ENCODE assay signal across 20 cellular contexts in genomic region chr11:66272600-66272999, GRCh38. TPM values are rescaled to one million over a fixed set of nuclear protein-coding genes. Genes with fewer than 3 reads are reported as not detected.
"Had no signal": no experiment of that assay in that cellular context is flagged by ENCODE, and none has a peak within 500 bp of the region (broad histone marks: within the 10 kb centered on the region; RNA-seq: fewer than 3 reads in every experiment).

No MANE protein-coding gene starts in this region.

- H3K4me3 Mint-ChIP-seq: activated CD4-positive, alpha-beta T cell treated with anti-CD3 and anti-CD28 coated beads, Interleukin-2, amount 10 ng/mL, durations not matched to agents 24 days and 14 days; activated T-cell treated with anti-CD3 and anti-CD28 coated beads, Interleukin-2, amount 50 U/mL, for 4 hours had no signal

- H3K9me3 ChIP-seq: left lung, tibial artery had no signal

- DNase-seq: activated CD4-positive, alpha-beta T cell treated with anti-CD3 and anti-CD28 coated beads, Interleukin-2, amount 10 ng/mL, durations not matched to agents 24 days and 14 days; activated CD4-positive, CD25-positive, alpha-beta regulatory T cell; activated naive CD4-positive, alpha-beta T cell treated with Interleukin-2 at 50 U/mL for 16 hours; activated T-cell treated with anti-CD3 and anti-CD28 coated beads, Interleukin-2, amount 50 U/mL, for 4 hours; amygdala; cortex of kidney; effector CD4-positive, alpha-beta T cell; foreskin fibroblast; hippocampal formation; kidney; left lung; mammary epithelial cell; nucleus accumbens; posterior cingulate gyrus; stimulated activated CD4-positive, alpha-beta T cell treated with anti-CD3 and anti-CD28 coated beads, Interleukin-15, amount 100 ng/mL, for 24 hours; stimulated activated CD4-positive, alpha-beta T cell treated with anti-CD3 and anti-CD28 coated beads, Interleukin-4, amount 100 ng/mL, for 1 hour; stimulated activated naive CD4-positive, alpha-beta T cell; tibial artery had no signal

- ATAC-seq: activated T-cell treated with anti-CD3 and anti-CD28 coated beads, Interleukin-2, amount 50 U/mL, for 4 hours; left lung had no signal

- H3K27me3 ChIP-seq: tibial artery had no signal

- H3K27ac ChIP-seq: left lung, tibial artery had no signal

- H3K9me3 Mint-ChIP-seq: activated CD4-positive, alpha-beta T cell treated with anti-CD3 and anti-CD28 coated beads, Interleukin-2, amount 10 ng/mL, durations not matched to agents 24 days and 14 days; activated T-cell treated with anti-CD3 and anti-CD28 coated beads, Interleukin-2, amount 50 U/mL, for 4 hours had no signal

- H3K27ac Mint-ChIP-seq: activated CD4-positive, alpha-beta T cell treated with anti-CD3 and anti-CD28 coated beads, Interleukin-2, amount 10 ng/mL, durations not matched to agents 24 days and 14 days had no signal

- H3K4me3 ChIP-seq: left lung, tibial artery had no signal

RNA-seq across cellular contexts. Expression of gene CNIH2, which starts 5.4 kb away (rescaled TPM):
- total RNA-seq: skeletal muscle tissue, subcutaneous adipose tissue had no signal

RNA-seq across cellular contexts. Expression of gene TMEM151A, which starts 19.1 kb away (rescaled TPM):
- total RNA-seq: activated CD4-positive, alpha-beta T cell treated with anti-CD3 and anti-CD28 coated beads, Interleukin-2, amount 10 ng/mL, durations not matched to agents 24 days and 14 days; skeletal muscle tissue; subcutaneous adipose tissue had no signal
